Comparison of ENCODE assay signal across 11 cellular contexts in genomic region chr17:49016775-49017463, GRCh38. TPM values are rescaled to one million over a fixed set of nuclear protein-coding genes. Genes with fewer than 3 reads are reported as not detected.
DNase-seq lines count a peak whose midpoint lies in the region; ATAC-seq, FAIRE-seq and TF ChIP-seq lines count a peak whose summit lies in the region.
"Had no signal": no experiment of that assay in that cellular context is flagged by ENCODE, and none has a peak within 500 bp of the region (broad histone marks: within the 10 kb centered on the region; RNA-seq: fewer than 3 reads in every experiment).

No MANE protein-coding gene starts in this region.

- WGBS in prostate gland = 16% methylated on average over 12 of the region's 16 CpGs

- H3K9me3 Mint-ChIP-seq in activated T-helper 17 cell treated with anti-CD3 and anti-CD28 coated beads, Interleukin-2, amount 50 U/mL, for 72 hours = no peaks in the 10 kb centered on the region
- H3K9me3 Mint-ChIP-seq: activated B cell treated with CpG ODN at 0.5 μM for 24 hours had no signal

- no peak overlapping the region for H3K9ac ChIP-seq in endothelial cell of umbilical vein (replicated peaks; ENCODE audit: extremely low read depth, insufficient read depth, low read length)

- H3K9me3 ChIP-seq in endothelial cell of umbilical vein (replicated peaks; ENCODE audit: control insufficient read depth, insufficient read depth, low read length) (no peaks in the 10 kb centered on the region), prostate gland (no peaks in the 10 kb centered on the region)
- H3K9me3 ChIP-seq: lower lobe of right lung had no signal

- H3K4me2 ChIP-seq in endothelial cell of umbilical vein (ENCODE audit: insufficient read depth, low read length) = peak overlapping the region; percentile 14

- dilution Hi-C loops in endothelial cell of umbilical vein (cut with MboI; ENCODE audit: extremely low pct_ligation_motif_present, low sequenced_read_pairs) = no loop called here

- no peak overlapping the region for H3K4me3 ChIP-seq in endothelial cell of umbilical vein (replicated peaks in 1 of 3; ENCODE audit: insufficient read depth in 1 of 3, low read depth in 1 of 3, low read length in 3 of 3)
- H3K4me3 ChIP-seq in prostate gland = no peak overlapping the region
- H3K4me3 ChIP-seq: lower lobe of right lung had no signal

- H3K79me2 ChIP-seq in endothelial cell of umbilical vein (ENCODE audit: control insufficient read depth, insufficient read depth, low read length) = peaks cover 88% of the 10 kb centered on the region

- H3K36me3 ChIP-seq in endothelial cell of umbilical vein (ENCODE audit: control insufficient read depth in 2 of 2, extremely low read depth in 1 of 2, insufficient read depth in 2 of 2, low read length in 2 of 2) = peaks cover 0 to 2% of the 10 kb centered on the region in 2 experiments
- no peaks in the 10 kb centered on the region for H3K36me3 ChIP-seq in prostate gland
- H3K36me3 ChIP-seq: lower lobe of right lung had no signal

- H4K20me1 ChIP-seq in endothelial cell of umbilical vein (replicated peaks; ENCODE audit: control insufficient read depth, extremely low read depth, insufficient read depth, low read length) = no peaks in the 10 kb centered on the region

- no peak overlapping the region for H3K27ac Mint-ChIP-seq in activated T-helper 17 cell treated with anti-CD3 and anti-CD28 coated beads, Interleukin-2, amount 50 U/mL, for 72 hours
- H3K27ac Mint-ChIP-seq: activated B cell treated with CpG ODN at 0.5 μM for 24 hours had no signal

- no TSS peak for BruUV-seq in endothelial cell of umbilical vein (replicated peaks; lab: Mats Ljungman, UMichigan)

- TF ChIP-seq POLR2A in endothelial cell of umbilical vein (IDR thresholded peaks at IDR 0.05; ENCODE audit: low read depth, low read length) (no peak), prostate gland (IDR thresholded peaks at IDR 0.05) (no peak)

- DNase-seq in EH (ENCODE audit: low read depth) (peak; percentile 80), NCI-H2171 (lab: John Stamatoyannopoulos, UW) (peak; percentile 28), endothelial cell of umbilical vein (ENCODE audit: low read depth, low spot score) (peak; percentile 94), prostate gland (ENCODE audit: low spot score) (peak; percentile 21), activated gamma-delta T cell treated with Interleukin-2 at 50 U/mL for 16 hours (no peak)
- DNase-seq in activated T-cell treated with anti-CD3 and anti-CD28 coated beads, Interleukin-2, amount 50 U/mL, for 1 hour = no peak
- DNase-seq: activated B cell treated with CpG ODN at 0.5 μM for 24 hours, lower lobe of right lung, NCI-H1436 treated with DMSO at 0.1 percent for 48 hours had no signal

- H3K27me3 ChIP-seq in endothelial cell of umbilical vein (ENCODE audit: control insufficient read depth in 2 of 2, insufficient read depth in 2 of 2, low read length in 2 of 2) (no peaks in the 10 kb centered on the region), prostate gland (replicated peaks; ENCODE audit: insufficient read depth) (peaks cover 31% of the 10 kb centered on the region)

- POLR2A ChIA-PET in endothelial cell of umbilical vein (lab: Charles Lee) = interaction anchor here (0.9 kb wide), 2 partner anchors 13 to 16 kb away, joined by 3 to 9 read pairs; no protein-coding TSS in a partner anchor

- no peak overlapping the region for H3K4me3 Mint-ChIP-seq in activated T-helper 17 cell treated with anti-CD3 and anti-CD28 coated beads, Interleukin-2, amount 50 U/mL, for 72 hours
- H3K4me3 Mint-ChIP-seq: activated B cell treated with CpG ODN at 0.5 μM for 24 hours had no signal

- H3K36me3 Mint-ChIP-seq in activated T-helper 17 cell treated with anti-CD3 and anti-CD28 coated beads, Interleukin-2, amount 50 U/mL, for 72 hours (ENCODE audit: low read depth) = no peaks in the 10 kb centered on the region

- intact Hi-C loops in endothelial cell of umbilical vein (cut with micrococcal nuclease) (loop anchor here (1.0 kb wide), 1 partner anchor 13 kb away; no protein-coding TSS in a partner anchor), prostate gland (cut with DNase I) (no loop called here)

- no peak for ATAC-seq in activated T-helper 17 cell treated with anti-CD3 and anti-CD28 coated beads, Interleukin-2, amount 50 U/mL, for 72 hours (replicated peaks)
- ATAC-seq in HG02840 (IDR thresholded peaks at IDR 0.05; ENCODE audit: low FRiP score, unreplicated experiment) = no peak

- no peak overlapping the region for H2AFZ ChIP-seq in endothelial cell of umbilical vein (ENCODE audit: low read depth, low read length)

- H3K4me1 Mint-ChIP-seq in activated T-helper 17 cell treated with anti-CD3 and anti-CD28 coated beads, Interleukin-2, amount 50 U/mL, for 72 hours = no peaks in the 10 kb centered on the region
- H3K4me1 Mint-ChIP-seq: activated B cell treated with CpG ODN at 0.5 μM for 24 hours had no signal

- TF ChIP-seq CTCF in endothelial cell of umbilical vein (IDR thresholded peaks at IDR 0.05; ENCODE audit: extremely low read depth in 1 of 2, insufficient read depth in 1 of 2, low read depth in 1 of 2, low read length in 2 of 2) (no peak), prostate gland (IDR thresholded peaks at IDR 0.05) (no peak)

- H3K9me1 ChIP-seq in endothelial cell of umbilical vein (replicated peaks; ENCODE audit: control insufficient read depth, extremely low read depth, insufficient read depth, low read length) = no peaks in the 10 kb centered on the region

- H3K27ac ChIP-seq in endothelial cell of umbilical vein (ENCODE audit: insufficient read depth, low read depth, low read length) (peak overlapping the region; percentile 45), prostate gland (no peak overlapping the region)
- H3K27ac ChIP-seq: lower lobe of right lung had no signal

- CTCF ChIA-PET in endothelial cell of umbilical vein (lab: Charles Lee) = interaction anchor here (0.6 to 10.0 kb wide), 6 partner anchors 14 to 380 kb away, joined by 3 to 156 read pairs (median 6); no protein-coding TSS in a partner anchor

- peaks cover 36% of the 10 kb centered on the region for H3K27me3 Mint-ChIP-seq in activated T-helper 17 cell treated with anti-CD3 and anti-CD28 coated beads, Interleukin-2, amount 50 U/mL, for 72 hours

- FAIRE-seq in endothelial cell of umbilical vein (lab: Jason Lieb, UNC) = peak; percentile 87

- H3K4me1 ChIP-seq in endothelial cell of umbilical vein (ENCODE audit: control insufficient read depth, extremely low read depth, insufficient read depth, low read length) (peaks cover 52% of the 10 kb centered on the region), prostate gland (replicated peaks) (no peaks in the 10 kb centered on the region)
- H3K4me1 ChIP-seq: lower lobe of right lung had no signal

TF ChIP-seq in endothelial cell of umbilical vein, 7 proteins besides CTCF, POLR2A, EP300 and RAD21:
- TF ChIP-seq POLR2AphosphoS5 (IDR thresholded peaks at IDR 0.05; ENCODE audit: insufficient read depth, low read depth, low read length) = peak; percentile 48
- TF ChIP-seq MYC (IDR thresholded peaks at IDR 0.05; ENCODE audit: low read depth, low read length) = no peak
- TF ChIP-seq FOS (IDR thresholded peaks at IDR 0.05; ENCODE audit: borderline replicate concordance, insufficient read depth, low read length) = peak; percentile 29
TF ChIP-seq in endothelial cell of umbilical vein: peak in this region for 2.

RNA-seq across cellular contexts. Expression of gene IGF2BP1, which starts 19.7 kb away (rescaled TPM):
- total RNA-seq in endothelial cell of umbilical vein (91.7 and 99.5 TPM in 2 replicates), prostate gland (10 to 100 TPM in 1 of 2 donors, not detected in 1; 10.9 TPM)
- 8.6 and 9.5 TPM in 2 replicates for polyA plus RNA-seq in endothelial cell of umbilical vein
- polyA plus RNA-seq in endothelial cell of umbilical vein (2011; cell fraction: cytosol; rRNA removed) = 14.9 and 17.4 TPM in 2 replicates
- 44.6 and 46.9 TPM in 2 replicates for polyA plus RNA-seq in endothelial cell of umbilical vein (2011; cell fraction: nucleus; rRNA removed)
- polyA plus RNA-seq in endothelial cell of umbilical vein (2012) = 22.5 and 26.3 TPM in 2 replicates
- polyA minus RNA-seq in endothelial cell of umbilical vein = 18.7 and 24.3 TPM in 2 replicates
- 13.1 TPM for polyA minus RNA-seq in endothelial cell of umbilical vein (2011; cell fraction: cytosol; rRNA and poly(A)+ RNA removed)
- 25.2 and 30.8 TPM in 2 replicates for polyA minus RNA-seq in endothelial cell of umbilical vein (2011; cell fraction: nucleus; rRNA and poly(A)+ RNA removed)
- total RNA-seq in activated T-helper 17 cell treated with anti-CD3 and anti-CD28 coated beads, Interleukin-2, amount 50 U/mL, for 72 hours = under 1 TPM in 1 of 2 donors, not detected in 1; 0.63 TPM
- total RNA-seq: lower lobe of right lung had no signal

RNA-seq across cellular contexts. Expression of gene GIP, which starts 48.5 kb away (rescaled TPM):
- total RNA-seq in endothelial cell of umbilical vein = not detected in 2 replicates
- not detected in 2 replicates for polyA plus RNA-seq in endothelial cell of umbilical vein
- not detected in 2 replicates for polyA plus RNA-seq in endothelial cell of umbilical vein (2011; cell fraction: cytosol; rRNA removed)
- polyA plus RNA-seq in endothelial cell of umbilical vein (2011; cell fraction: nucleus; rRNA removed) = not detected in 2 replicates
- not detected in 2 replicates for polyA plus RNA-seq in endothelial cell of umbilical vein (2012)
- not detected in 2 replicates for polyA minus RNA-seq in endothelial cell of umbilical vein
- not detected for polyA minus RNA-seq in endothelial cell of umbilical vein (2011; cell fraction: cytosol; rRNA and poly(A)+ RNA removed)
- polyA minus RNA-seq in endothelial cell of umbilical vein (2011; cell fraction: nucleus; rRNA and poly(A)+ RNA removed) = not detected in 2 replicates
- total RNA-seq in prostate gland = not detected
- total RNA-seq in activated T-helper 17 cell treated with anti-CD3 and anti-CD28 coated beads, Interleukin-2, amount 50 U/mL, for 72 hours = not detected
- total RNA-seq: activated B cell treated with CpG ODN at 0.5 μM for 24 hours, lower lobe of right lung had no signal

Comparison
In these comparisons a context has a peak if more than half of its experiments do, and no peak if none do; other contexts are left out.
1. DNase-seq: peak in EH (single experiment), NCI-H2171 (single experiment), endothelial cell of umbilical vein (single experiment) and prostate gland (single experiment); none in activated gamma-delta T cell treated with Interleukin-2 at 50 U/mL for 16 hours (single experiment) and activated T-cell treated with anti-CD3 and anti-CD28 coated beads, Interleukin-2, amount 50 U/mL, for 1 hour (single experiment).